20 cellular contexts compared by ENCODE assay signal in genomic region chr5:65098393-65098792, GRCh38.
"Had no signal": no experiment of that assay in that cellular context is flagged by ENCODE, and none has a peak within 500 bp of the region (broad histone marks: within the 10 kb centered on the region; RNA-seq: fewer than 3 reads in every experiment).

No MANE protein-coding gene starts in this region.

- H3K27ac ChIP-seq: adrenal gland had no signal

- H3K36me3 Mint-ChIP-seq: activated naive CD8-positive, alpha-beta T cell treated with anti-CD3 and anti-CD28 coated beads, Interleukin-2, amount 10 ng/mL, durations not matched to agents 7 days and 5 days; T-cell had no signal

- H3K4me3 ChIP-seq: adrenal gland, MG63 had no signal

- H3K9me3 Mint-ChIP-seq: T-cell had no signal

- H3K9me3 ChIP-seq: adrenal gland, MG63 had no signal

- H3K27me3 ChIP-seq: adrenal gland, MG63 had no signal

- H3K36me3 ChIP-seq: adrenal gland, MG63 had no signal

- FAIRE-seq: RCC 7860 had no signal

- DNase-seq: activated CD4-positive, alpha-beta T cell treated with anti-CD3 and anti-CD28 coated beads for 4 hours; activated CD4-positive, alpha-beta T cell treated with anti-CD3 and anti-CD28 coated beads, Interleukin-2, amount 50 U/mL, for 4 hours; activated CD8-positive, alpha-beta memory T cell treated with anti-CD3 and anti-CD28 coated beads, Interleukin-2, amount 50 U/mL, for 48 hours; activated CD8-positive, alpha-beta T cell treated with anti-CD3 and anti-CD28 coated beads, Interleukin-2, amount 10 ng/mL, durations not matched to agents 7 days and 5 days; activated naive CD4-positive, alpha-beta T cell treated with anti-CD3 and anti-CD28 coated beads, Interleukin-2, amount 50 U/mL, for 16 hours; activated naive CD8-positive, alpha-beta T cell treated with anti-CD3 and anti-CD28 coated beads, Interleukin-2, amount 10 ng/mL, durations not matched to agents 7 days and 5 days; activated T-cell treated with anti-CD3 and anti-CD28 coated beads, Interleukin-2, amount 50 U/mL, for 1 hour; adrenal gland; anterior cingulate cortex; KG1; MG63; NCI-H146; NCI-H187 treated with DMSO at 0.1 percent for 48 hours; NCI-H2081 treated with DMSO at 0.1 percent for 48 hours; NCI-H446; NCI-H524; SHP77; T-cell had no signal

- H3K4me3 Mint-ChIP-seq: activated CD8-positive, alpha-beta T cell treated with anti-CD3 and anti-CD28 coated beads, Interleukin-2, amount 10 ng/mL, durations not matched to agents 7 days and 5 days; activated naive CD8-positive, alpha-beta T cell treated with anti-CD3 and anti-CD28 coated beads, Interleukin-2, amount 10 ng/mL, durations not matched to agents 7 days and 5 days; T-cell had no signal

- ATAC-seq: activated CD4-positive, CD25-positive, alpha-beta regulatory T cell treated with anti-CD3 and anti-CD28 coated beads, Interleukin-2, amount 50 U/mL, for 24 hours; activated CD8-positive, alpha-beta T cell treated with anti-CD3 and anti-CD28 coated beads, Interleukin-2, amount 10 ng/mL, durations not matched to agents 7 days and 5 days; T-cell had no signal

- H3K27ac Mint-ChIP-seq: activated CD8-positive, alpha-beta T cell treated with anti-CD3 and anti-CD28 coated beads, Interleukin-2, amount 10 ng/mL, durations not matched to agents 7 days and 5 days; activated naive CD8-positive, alpha-beta T cell treated with anti-CD3 and anti-CD28 coated beads, Interleukin-2, amount 10 ng/mL, durations not matched to agents 7 days and 5 days; T-cell had no signal
